In genomic region chr7:34756025-34756437, GRCh38 we compare ENCODE assay signal across 15 cellular contexts.
DNase-seq lines count a peak whose midpoint lies in the region; ATAC-seq and TF ChIP-seq lines count a peak whose summit lies in the region.
"Had no signal": no experiment of that assay in that cellular context is flagged by ENCODE, and none has a peak within 500 bp of the region (broad histone marks: within the 10 kb centered on the region; RNA-seq: fewer than 3 reads in every experiment).

No MANE protein-coding gene starts in this region.

- H3K79me2 ChIP-seq in hepatocyte: no peaks in the 10 kb centered on the region

- no peak for TF ChIP-seq CTCF in hepatocyte (IDR thresholded peaks at IDR 0.05; ENCODE audit: poor library complexity)

- H3K36me3 ChIP-seq in hepatocyte (replicated peaks; ENCODE audit: insufficient read depth, low read depth): no peaks in the 10 kb centered on the region
- H3K36me3 ChIP-seq: Peyer's patch had no signal

- 40% methylated on average over 4 of the region's 4 CpGs for WGBS in hepatocyte (ENCODE audit: low lambda C conversion rate, missing lambda C conversion rate)

- peak overlapping the region; percentile 11 for H3K27ac ChIP-seq in hepatocyte
- H3K27ac ChIP-seq: Peyer's patch had no signal

- peaks cover 11% of the 10 kb centered on the region for H3K4me1 ChIP-seq in hepatocyte (ENCODE audit: insufficient read depth)
- H3K4me1 ChIP-seq: Peyer's patch had no signal

- no peaks in the 10 kb centered on the region for H3K9me2 ChIP-seq in hepatocyte (replicated peaks; ENCODE audit: insufficient read depth)

- H3K27me3 ChIP-seq in hepatocyte: no peaks in the 10 kb centered on the region
- H3K27me3 ChIP-seq: Peyer's patch had no signal

- H3K4me3 ChIP-seq in hepatocyte: no peak overlapping the region
- H3K4me3 ChIP-seq: lung, Peyer's patch had no signal

- DNase-seq in DMS 273 (lab: John Stamatoyannopoulos, UW; ENCODE audit: unreplicated experiment): peak; percentile 79
- DNase-seq in NCI-H446 (lab: John Stamatoyannopoulos, UW): peak; percentile 29 to 84
- no peak for DNase-seq in hepatocyte (ENCODE audit: low spot score)
- DNase-seq in foreskin melanocyte: no peak
- no peak for DNase-seq in activated CD4-positive, alpha-beta T cell treated with anti-CD3 and anti-CD28 coated beads for 4 hours
- DNase-seq in UCSD-AML1 (lab: John Stamatoyannopoulos, UW; ENCODE audit: unreplicated experiment): no peak
- DNase-seq in COLO829 (ENCODE audit: low spot score): no peak
- DNase-seq: activated CD4-positive, alpha-beta memory T cell treated with anti-CD3 and anti-CD28 coated beads, Interleukin-2, amount 10 ng/mL, durations not matched to agents 7 days and 5 days; activated effector memory CD4-positive, alpha-beta T cell treated with anti-CD3 and anti-CD28 coated beads, Interleukin-2, amount 50 U/mL, for 16 hours; GDM1; Peyer's patch; stimulated activated CD4-positive, alpha-beta T cell treated with anti-CD3 and anti-CD28 coated beads, Interleukin-2, amount 100 ng/mL, for 24 hours; stimulated activated naive CD8-positive, alpha-beta T cell treated with anti-CD3 and anti-CD28 coated beads, Interleukin-15, Interleukin-2, amounts not matched to agents 100 U/mL and 50 U/mL, for 24 hours had no signal

- H3K9me3 ChIP-seq in hepatocyte (ENCODE audit: low read depth): no peaks in the 10 kb centered on the region
- H3K9me3 ChIP-seq: Peyer's patch had no signal

- peak overlapping the region; percentile 20 for H2AFZ ChIP-seq in hepatocyte

- ATAC-seq in GM21619 (IDR thresholded peaks at IDR 0.05; ENCODE audit: unreplicated experiment): peak; percentile 23
- ATAC-seq: stimulated activated naive CD8-positive, alpha-beta T cell treated with anti-CD3 and anti-CD28 coated beads, Interleukin-15, Interleukin-2, amounts not matched to agents 100 U/mL and 50 U/mL, for 24 hours had no signal

- peak overlapping the region; percentile 41 for H3K4me2 ChIP-seq in hepatocyte

- H4K20me1 ChIP-seq in hepatocyte (ENCODE audit: insufficient read depth, poor library complexity, severe bottlenecking): no peaks in the 10 kb centered on the region

Comparison
In these comparisons a context has a peak if more than half of its experiments do, and no peak if none do; other contexts are left out.
1. DNase-seq: peak in DMS 273 (single experiment) and NCI-H446 (2 of 2); none in hepatocyte (single experiment), foreskin melanocyte (single experiment), activated CD4-positive, alpha-beta T cell treated with anti-CD3 and anti-CD28 coated beads for 4 hours (0 of 2), UCSD-AML1 (single experiment) and COLO829 (single experiment).